In the genomic region with DNA sequence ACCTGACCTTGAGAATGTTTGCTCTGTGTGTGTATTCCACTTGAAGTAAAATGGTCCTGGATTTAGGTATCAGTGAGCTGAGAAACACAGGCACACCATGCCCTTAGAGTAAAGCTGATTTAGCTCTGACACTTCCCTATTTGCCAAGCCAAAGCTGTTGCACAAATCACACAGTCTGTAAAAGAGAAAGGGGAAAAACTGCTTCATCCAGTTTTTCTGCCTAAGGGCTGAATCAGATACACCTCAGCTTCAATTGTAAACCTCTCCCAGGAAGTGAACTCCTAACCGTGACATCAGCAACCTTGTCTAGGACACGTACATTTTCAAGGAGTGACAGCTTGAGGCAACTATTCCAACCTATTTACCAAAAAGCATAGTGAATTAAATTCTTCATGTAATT, we compare ENCODE assay signal across 14 cellular contexts.
DNase-seq lines count a peak whose midpoint lies in the region; ATAC-seq and TF ChIP-seq lines count a peak whose summit lies in the region.
"Had no signal": no experiment of that assay in that cellular context is flagged by ENCODE, and none has a peak within 500 bp of the region (broad histone marks: within the 10 kb centered on the region; RNA-seq: fewer than 3 reads in every experiment).

No MANE protein-coding gene starts in this region.

- H3K36me3 ChIP-seq in adipocyte (ENCODE audit: control insufficient read depth, insufficient read depth, low read length, severe bottlenecking), result no peaks in the 10 kb centered on the region
- H3K36me3 ChIP-seq in lower lobe of right lung, result no peaks in the 10 kb centered on the region

- H3K4me1 ChIP-seq in adipocyte (ENCODE audit: control insufficient read depth, insufficient read depth, low read length) (no peaks in the 10 kb centered on the region), lower lobe of right lung (no peaks in the 10 kb centered on the region)

- ATAC-seq in lower lobe of right lung (peak; percentile 95 to 97), HG02885 (IDR thresholded peaks at IDR 0.05; ENCODE audit: poor library complexity, unreplicated experiment) (no peak)
- ATAC-seq: activated CD4-positive, CD25-positive, alpha-beta regulatory T cell treated with anti-CD3 and anti-CD28 coated beads, Interleukin-2, amount 50 U/mL, for 24 hours had no signal

- intact Hi-C loops in lower lobe of right lung (cut with DNase I), result no loop called here

- H3K9me3 ChIP-seq in adipocyte (ENCODE audit: control insufficient read depth, low read length) (no peaks in the 10 kb centered on the region), lower lobe of right lung (no peaks in the 10 kb centered on the region)

- no peak overlapping the region for H3K4me3 ChIP-seq in adipocyte (ENCODE audit: low read length)
- H3K4me3 ChIP-seq in lower lobe of right lung, result no peak overlapping the region
- H3K4me3 ChIP-seq: coronary artery had no signal

- no peak for TF ChIP-seq CTCF in lower lobe of right lung (IDR thresholded peaks at IDR 0.05)

- H3K9ac ChIP-seq in adipocyte (ENCODE audit: low read length), result no peak overlapping the region

- H3K27me3 ChIP-seq in adipocyte (replicated peaks; ENCODE audit: control insufficient read depth, insufficient read depth, low read length) (no peaks in the 10 kb centered on the region), lower lobe of right lung (ENCODE audit: low read depth) (no peaks in the 10 kb centered on the region)

- peak overlapping the region; percentile 2 for H3K27ac ChIP-seq in lower lobe of right lung
- H3K27ac ChIP-seq: coronary artery had no signal

- DNase-seq in COLO668 (lab: John Stamatoyannopoulos, UW; ENCODE audit: unreplicated experiment) (peak; percentile 64), NCI-H2029 treated with DMSO at 0.1 percent for 48 hours (lab: John Stamatoyannopoulos, UW) (peak; percentile 96), adipocyte (ENCODE audit: low read depth) (peak; percentile 17), lower lobe of right lung (no peak), AML-193 (lab: John Stamatoyannopoulos, UW) (no peak), NCI-H1092 (lab: John Stamatoyannopoulos, UW) (no peak)
- DNase-seq in stimulated activated naive CD4-positive, alpha-beta T cell (lab: John Stamatoyannopoulos, UW), result no peak
- DNase-seq: activated effector memory CD4-positive, alpha-beta T cell treated with Interleukin-2 at 50 U/mL for 16 hours; GF-D8; Karpas-422; stimulated activated naive CD4-positive, alpha-beta T cell treated with Interleukin-2 at 50 U/mL for 16 hours had no signal

Comparison
In these comparisons a context has a peak if more than half of its experiments do, and no peak if none do; other contexts are left out.
1. DNase-seq: peak in COLO668 (single experiment), NCI-H2029 treated with DMSO at 0.1 percent for 48 hours (single experiment) and adipocyte (single experiment); none in lower lobe of right lung (single experiment), AML-193 (0 of 2), NCI-H1092 (single experiment) and stimulated activated naive CD4-positive, alpha-beta T cell (0 of 6).